Comparison of ENCODE assay signal across 30 cellular contexts in the genomic region with DNA sequence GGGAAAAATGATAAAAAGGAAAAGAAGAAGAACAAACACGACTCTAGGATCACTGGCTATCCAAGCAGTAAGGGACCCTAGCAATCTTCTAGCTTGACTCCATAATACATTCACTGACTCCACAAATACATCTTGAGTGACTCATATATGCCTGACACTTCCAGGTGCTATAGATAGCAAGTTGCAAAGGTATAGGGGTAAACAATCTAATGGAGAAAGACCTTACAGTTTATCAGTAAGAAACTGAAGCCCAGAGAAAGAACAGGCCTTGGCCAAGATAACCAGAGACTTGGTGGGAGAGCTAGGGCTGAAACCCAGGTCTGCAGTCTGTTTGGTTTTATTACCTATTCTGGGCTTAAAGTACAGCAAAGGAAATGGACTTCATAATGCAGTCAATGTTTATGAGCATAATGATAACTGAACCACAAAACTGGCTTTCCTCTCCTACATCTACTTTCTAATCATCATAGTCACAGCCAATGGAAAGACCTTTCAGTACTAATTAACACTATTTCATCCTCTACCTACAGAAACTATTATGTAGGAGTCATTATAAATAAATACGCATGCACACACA. TPM values are rescaled to one million over a fixed set of nuclear protein-coding genes. Genes with fewer than 3 reads are reported as not detected.
"Had no signal": no experiment of that assay in that cellular context is flagged by ENCODE, and none has a peak within 500 bp of the region (broad histone marks: within the 10 kb centered on the region; RNA-seq: fewer than 3 reads in every experiment).

No MANE protein-coding gene starts in this region.

- H3K79me2 ChIP-seq: parathyroid adenoma had no signal

- H3K4me1 ChIP-seq: ascending aorta, heart right ventricle, neural progenitor cell, parathyroid adenoma, psoas muscle, right atrium auricular region, suprapubic skin, tibial artery, upper lobe of right lung had no signal

- DNase-seq: activated CD4-positive, alpha-beta memory T cell treated with anti-CD3 and anti-CD28 coated beads for 36 hours; activated CD4-positive, alpha-beta T cell treated with anti-CD3 and anti-CD28 coated beads, Interleukin-2, amount 10 ng/mL, durations not matched to agents 24 days and 14 days; activated CD4-positive, CD25-positive, alpha-beta regulatory T cell treated with anti-CD3 and anti-CD28 coated beads, Interleukin-2, amount 50 U/mL, for 72 hours; activated CD8-positive, alpha-beta memory T cell treated with anti-CD3 and anti-CD28 coated beads, Interleukin-2, amount 50 U/mL, for 4 hours; activated gamma-delta T cell; activated naive CD4-positive, alpha-beta T cell treated with anti-CD3 and anti-CD28 coated beads, Interleukin-2, amount 10 ng/mL, durations not matched to agents 7 days and 5 days; activated naive CD8-positive, alpha-beta T cell treated with anti-CD3 and anti-CD28 coated beads, Interleukin-2, amount 10 ng/mL, durations not matched to agents 7 days and 5 days; activated T-cell treated with anti-CD3 and anti-CD28 coated beads, Interleukin-2, amount 50 U/mL, for 24 hours; caudate nucleus; cortex of kidney; effector memory CD8-positive, alpha-beta T cell; foreskin fibroblast; heart right ventricle; left cardiac atrium; natural killer cell; occipital lobe; psoas muscle; stimulated activated naive CD4-positive, alpha-beta T cell; T1000; tibial artery; upper lobe of right lung had no signal

- H3K4me3 ChIP-seq: ascending aorta, heart right ventricle, neural progenitor cell, psoas muscle, right atrium auricular region, suprapubic skin, tibial artery, upper lobe of right lung had no signal

- H3K27me3 ChIP-seq: ascending aorta, right atrium auricular region, suprapubic skin, upper lobe of right lung had no signal

- H3K9me3 ChIP-seq: ascending aorta, psoas muscle, right atrium auricular region, suprapubic skin, tibial artery, upper lobe of right lung had no signal

- H3K4me2 ChIP-seq: neural progenitor cell had no signal

- H3K27ac ChIP-seq: ascending aorta, heart right ventricle, neural progenitor cell, parathyroid adenoma, psoas muscle, right atrium auricular region, suprapubic skin, tibial artery, upper lobe of right lung had no signal

- H3K9ac ChIP-seq: neural progenitor cell, parathyroid adenoma had no signal

- H3K36me3 ChIP-seq: ascending aorta, heart right ventricle, neural progenitor cell, right atrium auricular region, suprapubic skin, tibial artery, upper lobe of right lung had no signal

- H2AFZ ChIP-seq: neural progenitor cell, parathyroid adenoma had no signal

RNA-seq across cellular contexts. Expression of a gene that starts 19.7 kb away (rescaled TPM):
- total RNA-seq: activated CD4-positive, alpha-beta memory T cell treated with anti-CD3 and anti-CD28 coated beads for 36 hours; activated CD4-positive, alpha-beta T cell treated with anti-CD3 and anti-CD28 coated beads, Interleukin-2, amount 10 ng/mL, durations not matched to agents 24 days and 14 days; activated CD8-positive, alpha-beta memory T cell treated with anti-CD3 and anti-CD28 coated beads for 36 hours; activated naive CD8-positive, alpha-beta T cell treated with anti-CD3 and anti-CD28 coated beads, Interleukin-2, amount 10 ng/mL, durations not matched to agents 7 days and 5 days; ascending aorta; chondrocyte; glomerular endothelial cell; natural killer cell; occipital lobe; T-helper 1 cell treated with Interleukin-12 subunit alpha and Interleukin-12 subunit beta and Interleukin-4 antibody, amounts not matched to agents 30 ng/mL and 1 ng/mL, for 36 hours had no signal
